Comparison of ENCODE assay signal across 14 cellular contexts in genomic region chr4:1797861-1798529, GRCh38. TPM values are rescaled to one million over a fixed set of nuclear protein-coding genes. Genes with fewer than 3 reads are reported as not detected.
"Had no signal": no experiment of that assay in that cellular context is flagged by ENCODE, and none has a peak within 500 bp of the region (broad histone marks: within the 10 kb centered on the region; RNA-seq: fewer than 3 reads in every experiment).

No MANE protein-coding gene starts in this region.

- H3K36me3 ChIP-seq: adrenal gland, brain microvascular endothelial cell, gastroesophageal sphincter had no signal

- H3K4me1 Mint-ChIP-seq: activated CD4-positive, alpha-beta T cell treated with anti-CD3 and anti-CD28 coated beads, Interleukin-2, amount 10 ng/mL, durations not matched to agents 7 days and 5 days had no signal

- H3K27ac Mint-ChIP-seq: activated CD4-positive, alpha-beta T cell treated with anti-CD3 and anti-CD28 coated beads, Interleukin-2, amount 10 ng/mL, durations not matched to agents 7 days and 5 days; activated T-helper 2 cell treated with anti-CD3 and anti-CD28 coated beads, Interferon-gamma antibody, Interleukin-2, Interleukin-4, amounts not matched to agents 10 μg/mL and 5 μg/mL and 100 μg/mL, durations not matched to agents 14 hours and 24 hours and 36 hours; dendritic cell treated with granulocyte-macrophage colony-stimulating factor and Interleukin-4, amounts not matched to agents 40 ng/mL and 50 ng/mL, for 4 days; effector memory CD8-positive, alpha-beta T cell; natural killer cell treated with Interleukin-12 subunit alpha and Interleukin-12 subunit beta and Interleukin-15 and Interleukin-18, amount 100 ng/mL, for 72 hours; type B pancreatic cell had no signal

- DNase-seq: activated CD4-positive, alpha-beta T cell treated with anti-CD3 and anti-CD28 coated beads, Interleukin-2, amount 10 ng/mL, durations not matched to agents 7 days and 5 days; activated CD4-positive, CD25-positive, alpha-beta regulatory T cell; activated naive CD4-positive, alpha-beta T cell treated with anti-CD3 and anti-CD28 coated beads, Interleukin-2, amount 50 U/mL, for 16 hours; adrenal gland; brain microvascular endothelial cell; cerebellar nuclear complex; effector memory CD8-positive, alpha-beta T cell; left colon had no signal

- H3K9me3 Mint-ChIP-seq: activated CD4-positive, alpha-beta T cell treated with anti-CD3 and anti-CD28 coated beads, Interleukin-2, amount 10 ng/mL, durations not matched to agents 7 days and 5 days; activated T-helper 2 cell treated with anti-CD3 and anti-CD28 coated beads, Interferon-gamma antibody, Interleukin-2, Interleukin-4, amounts not matched to agents 10 μg/mL and 5 μg/mL and 100 μg/mL, durations not matched to agents 14 hours and 24 hours and 36 hours; dendritic cell treated with granulocyte-macrophage colony-stimulating factor and Interleukin-4, amounts not matched to agents 40 ng/mL and 50 ng/mL, for 4 days; effector memory CD8-positive, alpha-beta T cell; natural killer cell treated with Interleukin-12 subunit alpha and Interleukin-12 subunit beta and Interleukin-15 and Interleukin-18, amount 100 ng/mL, for 72 hours; type B pancreatic cell had no signal

- H3K36me3 Mint-ChIP-seq: natural killer cell treated with Interleukin-12 subunit alpha and Interleukin-12 subunit beta and Interleukin-15 and Interleukin-18, amount 100 ng/mL, for 72 hours; type B pancreatic cell had no signal

- H3K27me3 Mint-ChIP-seq: type B pancreatic cell had no signal

- H3K4me3 ChIP-seq: adrenal gland, gastroesophageal sphincter had no signal

- H3K4me3 Mint-ChIP-seq: activated CD4-positive, alpha-beta T cell treated with anti-CD3 and anti-CD28 coated beads, Interleukin-2, amount 10 ng/mL, durations not matched to agents 7 days and 5 days; dendritic cell treated with granulocyte-macrophage colony-stimulating factor and Interleukin-4, amounts not matched to agents 40 ng/mL and 50 ng/mL, for 4 days; effector memory CD8-positive, alpha-beta T cell; natural killer cell treated with Interleukin-12 subunit alpha and Interleukin-12 subunit beta and Interleukin-15 and Interleukin-18, amount 100 ng/mL, for 72 hours; type B pancreatic cell had no signal

- H3K27ac ChIP-seq: adrenal gland, brain microvascular endothelial cell, epithelial cell of prostate, gastroesophageal sphincter had no signal

- H3K9me3 ChIP-seq: adrenal gland, gastroesophageal sphincter had no signal

- ATAC-seq: effector memory CD8-positive, alpha-beta T cell; gastroesophageal sphincter; left colon; natural killer cell treated with Interleukin-12 subunit alpha and Interleukin-12 subunit beta and Interleukin-15 and Interleukin-18, amount 100 ng/mL, for 72 hours had no signal

RNA-seq across cellular contexts. Expression of gene FGFR3, which starts 4.9 kb away (rescaled TPM):
- total RNA-seq: natural killer cell treated with Interleukin-12 subunit alpha and Interleukin-12 subunit beta and Interleukin-15 and Interleukin-18, amount 100 ng/mL, for 72 hours had no signal
